ENCODE assay signal across 14 cellular contexts in the genomic region with DNA sequence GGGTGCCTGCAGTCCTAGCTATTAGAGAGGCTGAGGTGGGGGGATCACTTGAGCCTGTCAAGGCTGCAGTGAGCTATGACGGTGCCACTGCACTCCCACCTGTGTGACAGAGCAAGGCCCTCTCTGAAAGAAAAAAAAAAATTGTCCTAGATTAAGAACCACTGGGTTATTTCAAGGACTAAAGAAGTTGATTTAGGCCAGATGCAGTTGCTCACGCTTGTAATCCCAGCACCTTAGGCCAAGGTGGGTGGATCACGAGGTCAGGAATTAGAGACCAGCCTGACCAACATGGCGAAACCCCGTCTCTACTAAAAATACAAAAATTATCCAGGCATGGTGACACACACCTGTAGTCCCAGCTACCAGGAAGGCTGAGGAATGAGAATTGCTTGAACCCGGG.
DNase-seq lines count a peak whose midpoint lies in the region; ATAC-seq and TF ChIP-seq lines count a peak whose summit lies in the region.
"Had no signal": no experiment of that assay in that cellular context is flagged by ENCODE, and none has a peak within 500 bp of the region (broad histone marks: within the 10 kb centered on the region; RNA-seq: fewer than 3 reads in every experiment).

No MANE protein-coding gene starts in this region.

- ATAC-seq in RWPE2 (ENCODE audit: low read depth) (no peak), left lung (no peak), T-helper 17 cell (no peak)
- no peak for ATAC-seq in natural killer cell treated with Interleukin-12 subunit alpha and Interleukin-12 subunit beta and Interleukin-15 and Interleukin-18, amount 100 ng/mL, for 72 hours
- ATAC-seq: PC-3 had no signal

- intact Hi-C loops in left lung (cut with DNase I), result no loop called here
- intact Hi-C loops in stomach (cut with DNase I; ENCODE audit: low total_unique reads), result no loop called here

- H4K20me1 ChIP-seq in DOHH2 (ENCODE audit: control insufficient read depth, insufficient read depth, low read depth, low read length), result 0 out of 2 replicates have a peak, but pooled peaks cover 5% of the 10 kb centered on the region

- WGBS in stomach, 5 donors, result 89 to 93% (median 92%) methylated on average over 6 of the region's 6 CpGs
- WGBS in endodermal cell (ENCODE audit: insufficient coverage in 1 of 2, insufficient read length in 1 of 2), 2 experiments, result 95% methylated on average over 3 to 6 of the region's 6 CpGs

- H3K9me2 ChIP-seq in DOHH2 (replicated peaks; ENCODE audit: control insufficient read depth, low read length), result no peaks in the 10 kb centered on the region

- H3K9me3 Mint-ChIP-seq in natural killer cell treated with Interleukin-12 subunit alpha and Interleukin-12 subunit beta and Interleukin-15 and Interleukin-18, amount 100 ng/mL, for 72 hours, result no peaks in the 10 kb centered on the region
- H3K9me3 Mint-ChIP-seq in endodermal cell, result peaks cover 9% of the 10 kb centered on the region

- no peak for TF ChIP-seq POLR2A in stomach (IDR thresholded peaks at IDR 0.05)

- H3K9me3 ChIP-seq in DOHH2 (ENCODE audit: control insufficient read depth, insufficient read depth, low read length), result no peaks in the 10 kb centered on the region; the same call in 1 of the 2 replicates
- H3K9me3 ChIP-seq in RWPE2 (ENCODE audit: severe bottlenecking), result no peaks in the 10 kb centered on the region
- H3K9me3 ChIP-seq in left lung, result no peaks in the 10 kb centered on the region
- no peaks in the 10 kb centered on the region for H3K9me3 ChIP-seq in stomach
- no peaks in the 10 kb centered on the region for H3K9me3 ChIP-seq in T-helper 17 cell (ENCODE audit: control insufficient read depth, low read length, poor library complexity, severe bottlenecking)
- peaks cover 12% of the 10 kb centered on the region for H3K9me3 ChIP-seq in endodermal cell (ENCODE audit: control insufficient read depth, low read length)

- peak overlapping the region; percentile 40 for H3K4me2 ChIP-seq in DOHH2 (ENCODE audit: low read length)

- no peak for TF ChIP-seq CTCF in DOHH2 (IDR thresholded peaks at IDR 0.05; ENCODE audit: low read depth, low read length, poor library complexity, severe bottlenecking)
- no peak for TF ChIP-seq CTCF in RWPE2 (IDR thresholded peaks at IDR 0.05; ENCODE audit: poor library complexity, severe bottlenecking)
- no peak for TF ChIP-seq CTCF in left lung (IDR thresholded peaks at IDR 0.05)
- no peak for TF ChIP-seq CTCF in stomach (IDR thresholded peaks at IDR 0.05)
- TF ChIP-seq CTCF in endodermal cell (conservative IDR thresholded peaks at IDR 0.05), result no peak

- H3K27me3 ChIP-seq in DOHH2 (ENCODE audit: control insufficient read depth, low read length), result no peaks in the 10 kb centered on the region
- no peaks in the 10 kb centered on the region for H3K27me3 ChIP-seq in RWPE2 (ENCODE audit: insufficient read depth, poor library complexity, severe bottlenecking)
- H3K27me3 ChIP-seq in left lung, result no peaks in the 10 kb centered on the region
- H3K27me3 ChIP-seq in stomach, result no peaks in the 10 kb centered on the region
- H3K27me3 ChIP-seq in endodermal cell (ENCODE audit: control insufficient read depth, insufficient read depth, low read length, poor library complexity, severe bottlenecking), result no peaks in the 10 kb centered on the region

- H3K36me3 Mint-ChIP-seq in natural killer cell treated with Interleukin-12 subunit alpha and Interleukin-12 subunit beta and Interleukin-15 and Interleukin-18, amount 100 ng/mL, for 72 hours, result no peaks in the 10 kb centered on the region
- H3K36me3 Mint-ChIP-seq in T-helper 17 cell (ENCODE audit: low read depth) (peaks cover 4% of the 10 kb centered on the region), endodermal cell (ENCODE audit: low read depth) (peaks cover 9% of the 10 kb centered on the region)

- H3K4me1 Mint-ChIP-seq in natural killer cell treated with Interleukin-12 subunit alpha and Interleukin-12 subunit beta and Interleukin-15 and Interleukin-18, amount 100 ng/mL, for 72 hours (ENCODE audit: low read depth in 2 of 2), result peaks cover 6 to 9% of the 10 kb centered on the region in 2 donors
- H3K4me1 Mint-ChIP-seq in T-helper 17 cell, result peaks cover 25% of the 10 kb centered on the region
- peaks cover 36% of the 10 kb centered on the region for H3K4me1 Mint-ChIP-seq in endodermal cell

- H3F3A ChIP-seq in DOHH2 (ENCODE audit: control insufficient read depth, insufficient read depth), result 0 out of 2 replicates have a peak, but pooled peaks cover 2% of the 10 kb centered on the region

- H3K27me3 Mint-ChIP-seq in natural killer cell treated with Interleukin-12 subunit alpha and Interleukin-12 subunit beta and Interleukin-15 and Interleukin-18, amount 100 ng/mL, for 72 hours, result no peaks in the 10 kb centered on the region
- H3K27me3 Mint-ChIP-seq in T-helper 17 cell (no peaks in the 10 kb centered on the region), endodermal cell (ENCODE audit: insufficient read depth) (no peaks in the 10 kb centered on the region)

- H3K27ac Mint-ChIP-seq in natural killer cell treated with Interleukin-12 subunit alpha and Interleukin-12 subunit beta and Interleukin-15 and Interleukin-18, amount 100 ng/mL, for 72 hours, result no peak overlapping the region
- H3K27ac Mint-ChIP-seq in T-helper 17 cell, result no peak overlapping the region
- H3K27ac Mint-ChIP-seq in endodermal cell, result no peak overlapping the region

- no peak overlapping the region for H3K4me3 Mint-ChIP-seq in natural killer cell treated with Interleukin-12 subunit alpha and Interleukin-12 subunit beta and Interleukin-15 and Interleukin-18, amount 100 ng/mL, for 72 hours
- H3K4me3 Mint-ChIP-seq in T-helper 17 cell, result no peak overlapping the region
- H3K4me3 Mint-ChIP-seq in endodermal cell, result no peak overlapping the region

- H3K36me3 ChIP-seq in DOHH2 (ENCODE audit: control insufficient read depth, low read length) (no peaks in the 10 kb centered on the region), RWPE2 (ENCODE audit: low read depth) (no peaks in the 10 kb centered on the region), left lung (no peaks in the 10 kb centered on the region), stomach (no peaks in the 10 kb centered on the region), endodermal cell (ENCODE audit: control insufficient read depth, insufficient read depth, low read length) (no peaks in the 10 kb centered on the region)

- no peak for DNase-seq in RWPE2 (ENCODE audit: low spot score)
- DNase-seq in left lung, result no peak
- no peak for DNase-seq in stomach
- DNase-seq in natural killer cell treated with Interleukin-12 subunit alpha and Interleukin-12 subunit beta and Interleukin-15 and Interleukin-18, amount 100 ng/mL, for 72 hours (ENCODE audit: low spot score), result no peak
- no peak for DNase-seq in T-helper 17 cell
- no peak for DNase-seq in GDM1 (lab: John Stamatoyannopoulos, UW)
- no peak for DNase-seq in endodermal cell
- DNase-seq: DMS 273 treated with DMSO at 0.1 percent for 48 hours, NCI-H187 treated with DMSO at 0.1 percent for 48 hours, NCI-H446, NCI-H69, PC-3 had no signal

- H3K79me2 ChIP-seq in DOHH2 (ENCODE audit: control insufficient read depth, low read length), result no peaks in the 10 kb centered on the region

- TF ChIP-seq EP300 in stomach (IDR thresholded peaks at IDR 0.05), result no peak

- H3K4me3 ChIP-seq in DOHH2 (ENCODE audit: low read length) (no peak overlapping the region), RWPE2 (ENCODE audit: severe bottlenecking) (no peak overlapping the region), left lung (no peak overlapping the region), stomach (no peak overlapping the region), endodermal cell (ENCODE audit: low read length) (no peak overlapping the region)

- peaks cover 34% of the 10 kb centered on the region for H3K4me1 ChIP-seq in DOHH2 (ENCODE audit: control insufficient read depth, low read length)
- H3K4me1 ChIP-seq in RWPE2 (ENCODE audit: insufficient read depth, poor library complexity, severe bottlenecking), result peaks cover 61% of the 10 kb centered on the region
- H3K4me1 ChIP-seq in left lung, result peaks cover 36 to 67% of the 10 kb centered on the region in 2 donors
- H3K4me1 ChIP-seq in stomach, result peaks cover 34 to 93% (median 60%) of the 10 kb centered on the region in 4 donors
- peaks cover 19% of the 10 kb centered on the region for H3K4me1 ChIP-seq in endodermal cell (ENCODE audit: control insufficient read depth, insufficient read depth, low read length)

- H3K27ac ChIP-seq in DOHH2 (ENCODE audit: low read depth, low read length) (no peak overlapping the region), RWPE2 (ENCODE audit: poor library complexity, severe bottlenecking) (peak overlapping the region; percentile 100), left lung (peak overlapping the region; percentile 5 to 44), stomach (peak overlapping the region in 3 of 5 donors; percentile 30 to 85 (median 76)), endodermal cell (ENCODE audit: low read depth, low read length) (no peak overlapping the region)
- H3K27ac ChIP-seq: C4-2B had no signal

- no peak overlapping the region for H3K9ac ChIP-seq in endodermal cell (ENCODE audit: extremely low read depth, low read length, poor library complexity, severe bottlenecking)

Comparison
In these comparisons a context has a peak if more than half of its experiments do, and no peak if none do; other contexts are left out.
1. H3K27ac ChIP-seq: peak in RWPE2 (single experiment), left lung (2 of 2) and stomach (3 of 5); none in DOHH2 (single experiment) and endodermal cell (single experiment).